8 cellular contexts compared by ENCODE assay signal in the genomic region with DNA sequence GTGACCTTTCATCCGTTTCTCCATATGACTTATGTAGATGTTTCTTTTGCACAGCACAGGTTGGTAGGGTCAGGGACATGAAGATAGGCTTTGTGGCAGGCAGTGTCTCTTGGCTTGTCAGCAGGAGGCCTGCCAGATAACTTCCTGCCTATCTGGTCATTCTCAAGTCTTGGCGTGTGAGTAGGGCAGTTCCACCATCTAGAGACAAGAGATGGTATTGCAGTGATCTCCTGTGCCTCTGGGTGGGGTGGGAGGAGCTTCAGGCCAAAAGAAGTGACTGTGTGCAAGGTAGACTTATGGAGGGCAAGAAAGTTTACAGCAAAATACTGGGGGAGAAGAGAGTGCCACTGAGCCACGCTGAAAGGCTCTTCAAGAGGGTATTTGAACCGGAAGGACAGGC. TPM values are rescaled to one million over a fixed set of nuclear protein-coding genes. Genes with fewer than 3 reads are reported as not detected.
DNase-seq lines count a peak whose midpoint lies in the region; ATAC-seq and TF ChIP-seq lines count a peak whose summit lies in the region.

No MANE protein-coding gene starts in this region.

- 7 to 11% methylated on average over 3 to 4 of the region's 4 CpGs for WGBS in mesodermal cell (ENCODE audit: insufficient coverage in 2 of 2), 2 experiments

- peak; percentile 87 for ATAC-seq in GM19035 (IDR thresholded peaks at IDR 0.05; ENCODE audit: unreplicated experiment)
- ATAC-seq in HG03280 (IDR thresholded peaks at IDR 0.05; ENCODE audit: unreplicated experiment): peak; percentile 89

- peaks cover 24% of the 10 kb centered on the region for H3K4me1 ChIP-seq in mesodermal cell (ENCODE audit: control insufficient read depth, insufficient read depth, low read length, poor library complexity, severe bottlenecking)

- H3K36me3 Mint-ChIP-seq in CD14-positive monocyte: peaks cover 54 to 66% of the 10 kb centered on the region in 2 donors
- H3K36me3 Mint-ChIP-seq in activated CD4-positive, alpha-beta memory T cell treated with anti-CD3 and anti-CD28 coated beads for 36 hours: peaks cover 28% of the 10 kb centered on the region

- intact Hi-C loops in CD14-positive monocyte (cut with micrococcal nuclease): loop anchor here (1.0 to 5.0 kb wide), 5 partner anchors 39 to 300 kb away; a partner anchor contains a TSS
- intact Hi-C loops in activated CD4-positive, alpha-beta memory T cell treated with anti-CD3 and anti-CD28 coated beads for 36 hours (cut with micrococcal nuclease): loop anchor here (1.0 to 10.0 kb wide), 5 partner anchors 11 to 373 kb away; a partner anchor contains a TSS

- peak; percentile 91 for TF ChIP-seq CTCF in CD14-positive monocyte (IDR thresholded peaks at IDR 0.05)

- H3K27me3 Mint-ChIP-seq in CD14-positive monocyte (ENCODE audit: low read depth in 3 of 3): peaks cover 0 to 5% (median 3%) of the 10 kb centered on the region in 3 donors
- H3K27me3 Mint-ChIP-seq in activated CD4-positive, alpha-beta memory T cell treated with anti-CD3 and anti-CD28 coated beads for 36 hours: no peaks in the 10 kb centered on the region

- POLR2A ChIA-PET in activated CD4-positive, alpha-beta memory T cell treated with anti-CD3 and anti-CD28 coated beads for 36 hours (lab: Charles Lee): interaction anchor here (0.6 to 2.2 kb wide), 7 partner anchors 10 to 298 kb away, joined by 3 to 21 read pairs (median 8); a partner anchor contains a TSS

- peaks cover 22% of the 10 kb centered on the region for H3K36me3 ChIP-seq in mesodermal cell (ENCODE audit: control insufficient read depth, insufficient read depth, low read length)

- H3K4me3 Mint-ChIP-seq in CD14-positive monocyte: peak overlapping the region in 1 of 2 donors; percentile 72
- H3K4me3 Mint-ChIP-seq in activated CD4-positive, alpha-beta memory T cell treated with anti-CD3 and anti-CD28 coated beads for 36 hours: no peak overlapping the region

- DNase-seq in CD14-positive monocyte (ENCODE audit: low spot score) (peak; percentile 75), NCI-H774 (lab: John Stamatoyannopoulos, UW) (peak; percentile 7)
- peak; percentile 86 for DNase-seq in activated CD4-positive, alpha-beta memory T cell treated with anti-CD3 and anti-CD28 coated beads for 36 hours
- DNase-seq in effector CD8-positive, alpha-beta T cell (lab: John Stamatoyannopoulos, UW): peak; percentile 53
- DNase-seq in stimulated activated CD8-positive, alpha-beta memory T cell treated with anti-CD3 and anti-CD28 coated beads, Interleukin-4, amount 100 ng/mL, for 4 hours (ENCODE audit: low read depth in 2 of 2, low spot score in 1 of 2): peak; percentile 34 to 42

- no peak overlapping the region for H3K4me3 ChIP-seq in mesodermal cell (ENCODE audit: extremely low read depth, insufficient read depth, low read length, poor library complexity, severe bottlenecking)

- H3K27ac ChIP-seq in mesodermal cell (ENCODE audit: low read depth, low read length, severe bottlenecking): peak overlapping the region; percentile 76

- CTCF ChIA-PET in activated CD4-positive, alpha-beta memory T cell treated with anti-CD3 and anti-CD28 coated beads for 36 hours (lab: Charles Lee): interaction anchor here (0.5 to 7.3 kb wide), 36 partner anchors 9 to 293 kb away, joined by 3 to 202 read pairs (median 4); a partner anchor contains a TSS

- H3K9me3 ChIP-seq in mesodermal cell (ENCODE audit: control insufficient read depth, low read length): no peaks in the 10 kb centered on the region

- H3K27ac Mint-ChIP-seq in CD14-positive monocyte: peak overlapping the region; percentile 58 to 90 (median 84)
- peak overlapping the region; percentile 79 for H3K27ac Mint-ChIP-seq in activated CD4-positive, alpha-beta memory T cell treated with anti-CD3 and anti-CD28 coated beads for 36 hours

- H3K4me1 Mint-ChIP-seq in CD14-positive monocyte: peaks cover 81% of the 10 kb centered on the region
- H3K4me1 Mint-ChIP-seq in activated CD4-positive, alpha-beta memory T cell treated with anti-CD3 and anti-CD28 coated beads for 36 hours (ENCODE audit: low read depth): peaks cover 83% of the 10 kb centered on the region

- no peaks in the 10 kb centered on the region for H3K9me3 Mint-ChIP-seq in CD14-positive monocyte
- H3K9me3 Mint-ChIP-seq in activated CD4-positive, alpha-beta memory T cell treated with anti-CD3 and anti-CD28 coated beads for 36 hours: no peaks in the 10 kb centered on the region

RNA-seq across cellular contexts. Expression of a gene that starts 11.0 kb away (rescaled TPM):
- 100 to 1,000 TPM in 1 of 2 donors, 10 to 100 TPM in 1; 80.8 to 108 TPM for polyA plus RNA-seq in CD14-positive monocyte
- total RNA-seq in activated CD4-positive, alpha-beta memory T cell treated with anti-CD3 and anti-CD28 coated beads for 36 hours: 10 to 100 TPM; 44.9 to 45.2 TPM
- polyA plus RNA-seq in mesodermal cell (2013, experiment 1 of 2): 27.8 TPM
- polyA plus RNA-seq in mesodermal cell (2013, experiment 2 of 2): 18.6 TPM

RNA-seq across cellular contexts. Expression of a gene that starts 24.8 kb away (rescaled TPM):
- polyA plus RNA-seq in CD14-positive monocyte: not detected
- under 1 TPM; 0.22 to 0.29 TPM for total RNA-seq in activated CD4-positive, alpha-beta memory T cell treated with anti-CD3 and anti-CD28 coated beads for 36 hours
- polyA plus RNA-seq in mesodermal cell (2013, experiment 1 of 2): 2.6 TPM
- polyA plus RNA-seq in mesodermal cell (2013, experiment 2 of 2): 1.1 TPM

Comparison
In these comparisons a context has a peak if more than half of its experiments do, and no peak if none do; other contexts are left out.
1. DNase-seq: peak in every context shown above with its lines; median percentile 86 in activated CD4-positive, alpha-beta memory T cell treated with anti-CD3 and anti-CD28 coated beads for 36 hours; 75 in CD14-positive monocyte; 53 in effector CD8-positive, alpha-beta T cell; 38 in stimulated activated CD8-positive, alpha-beta memory T cell treated with anti-CD3 and anti-CD28 coated beads, Interleukin-4, amount 100 ng/mL, for 4 hours; 7 in NCI-H774.